ENCODE assay signal across 8 cellular contexts in the genomic region with DNA sequence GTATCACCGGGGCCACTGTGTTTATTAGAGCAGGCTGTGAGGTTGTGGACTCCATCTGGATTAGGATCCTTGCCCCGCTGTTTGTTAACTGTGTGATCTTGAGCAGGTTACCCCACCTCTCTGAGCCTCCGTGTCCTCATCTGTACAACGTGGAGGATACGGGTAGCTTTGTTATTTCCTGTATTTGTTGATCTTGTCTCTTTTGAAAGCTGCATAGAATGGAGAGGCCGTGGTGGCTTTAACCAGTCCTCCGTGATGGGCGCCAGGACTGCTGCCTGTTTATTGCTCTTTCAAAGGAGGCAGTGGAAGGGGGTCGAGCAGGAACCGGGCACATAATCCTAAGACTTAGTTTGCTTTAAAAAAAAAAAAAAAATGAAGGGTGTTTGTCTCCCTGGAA. TPM values are rescaled to one million over a fixed set of nuclear protein-coding genes. Genes with fewer than 3 reads are reported as not detected.
DNase-seq lines count a peak whose midpoint lies in the region; ATAC-seq and TF ChIP-seq lines count a peak whose summit lies in the region.

No MANE protein-coding gene starts in this region.

- H3K4me1 Mint-ChIP-seq in activated CD4-positive, alpha-beta T cell treated with anti-CD3 and anti-CD28 coated beads, Interleukin-2, amount 10 ng/mL, durations not matched to agents 7 days and 5 days = peaks cover 59% of the 10 kb centered on the region
- peaks cover 49% of the 10 kb centered on the region for H3K4me1 Mint-ChIP-seq in activated T-cell treated with anti-CD3 and anti-CD28 coated beads, Interleukin-2, amount 50 U/mL, for 72 hours (ENCODE audit: low read depth)
- H3K4me1 Mint-ChIP-seq in immature natural killer cell = peaks cover 46 to 59% of the 10 kb centered on the region in 2 donors

- POLR2A ChIA-PET in activated CD4-positive, alpha-beta T cell treated with anti-CD3 and anti-CD28 coated beads, Interleukin-2, amount 10 ng/mL, durations not matched to agents 7 days and 5 days (lab: Charles Lee) = no interaction called here

- DNase-seq in activated CD4-positive, alpha-beta T cell treated with anti-CD3 and anti-CD28 coated beads, Interleukin-2, amount 10 ng/mL, durations not matched to agents 7 days and 5 days = peak; percentile 14
- no peak for DNase-seq in activated CD4-positive, alpha-beta T cell treated with anti-CD3 and anti-CD28 coated beads, Interleukin-2, amount 50 U/mL, for 48 hours
- no peak for DNase-seq in activated T-cell treated with anti-CD3 and anti-CD28 coated beads, Interleukin-2, amount 50 U/mL, for 72 hours
- DNase-seq in immature natural killer cell = no peak
- no peak for DNase-seq in testis

- no peak for TF ChIP-seq CTCF in testis (IDR thresholded peaks at IDR 0.05)

- no peaks in the 10 kb centered on the region for H3K36me3 ChIP-seq in testis (ENCODE audit: low read depth, missing control alignments)

- H3K27ac Mint-ChIP-seq in activated CD4-positive, alpha-beta T cell treated with anti-CD3 and anti-CD28 coated beads, Interleukin-2, amount 10 ng/mL, durations not matched to agents 7 days and 5 days = peak overlapping the region; percentile 97
- H3K27ac Mint-ChIP-seq in activated T-cell treated with anti-CD3 and anti-CD28 coated beads, Interleukin-2, amount 50 U/mL, for 72 hours = peak overlapping the region; percentile 100
- H3K27ac Mint-ChIP-seq in immature natural killer cell = peak overlapping the region in 5 of 6 donors; percentile 84 to 97 (median 95)

- peaks cover 3% of the 10 kb centered on the region for H3K9me3 Mint-ChIP-seq in activated CD4-positive, alpha-beta T cell treated with anti-CD3 and anti-CD28 coated beads, Interleukin-2, amount 10 ng/mL, durations not matched to agents 7 days and 5 days
- H3K9me3 Mint-ChIP-seq in activated T-cell treated with anti-CD3 and anti-CD28 coated beads, Interleukin-2, amount 50 U/mL, for 72 hours = no peaks in the 10 kb centered on the region
- no peaks in the 10 kb centered on the region for H3K9me3 Mint-ChIP-seq in immature natural killer cell

- CTCF ChIA-PET in activated CD4-positive, alpha-beta T cell treated with anti-CD3 and anti-CD28 coated beads, Interleukin-2, amount 10 ng/mL, durations not matched to agents 7 days and 5 days (lab: Charles Lee) = interaction anchor here (1.0 to 3.0 kb wide), 8 partner anchors 14 to 141 kb away, joined by 3 to 18 read pairs (median 6); a partner anchor contains a TSS

- intact Hi-C loops in testis (cut with DNase I; ENCODE audit: low total_unique reads) = no loop called here

- 76 to 83% methylated on average over 10 of the region's 10 CpGs for WGBS in testis, 2 donors

- no peaks in the 10 kb centered on the region for H3K27me3 ChIP-seq in testis

- H3K4me3 ChIP-seq in testis = no peak overlapping the region

- H3K36me3 Mint-ChIP-seq in activated CD4-positive, alpha-beta T cell treated with anti-CD3 and anti-CD28 coated beads, Interleukin-2, amount 10 ng/mL, durations not matched to agents 7 days and 5 days (ENCODE audit: low read depth) = peaks cover 18% of the 10 kb centered on the region
- H3K36me3 Mint-ChIP-seq in activated T-cell treated with anti-CD3 and anti-CD28 coated beads, Interleukin-2, amount 50 U/mL, for 72 hours (ENCODE audit: insufficient read depth in 2 of 2) = peaks cover 2 to 6% of the 10 kb centered on the region in 2 donors
- peaks cover 8 to 10% (median 8%) of the 10 kb centered on the region in 3 donors for H3K36me3 Mint-ChIP-seq in immature natural killer cell

- no peaks in the 10 kb centered on the region for H3K27me3 Mint-ChIP-seq in activated CD4-positive, alpha-beta T cell treated with anti-CD3 and anti-CD28 coated beads, Interleukin-2, amount 10 ng/mL, durations not matched to agents 7 days and 5 days
- no peaks in the 10 kb centered on the region for H3K27me3 Mint-ChIP-seq in activated T-cell treated with anti-CD3 and anti-CD28 coated beads, Interleukin-2, amount 50 U/mL, for 72 hours (ENCODE audit: low read depth)
- peaks cover 5 to 13% (median 11%) of the 10 kb centered on the region in 3 donors for H3K27me3 Mint-ChIP-seq in immature natural killer cell (ENCODE audit: low read depth in 3 of 3)

- TF ChIP-seq POLR2A in testis (IDR thresholded peaks at IDR 0.05) = no peak

- peaks cover 5% of the 10 kb centered on the region for H3K4me1 ChIP-seq in testis

- H3K4me3 Mint-ChIP-seq in activated CD4-positive, alpha-beta T cell treated with anti-CD3 and anti-CD28 coated beads, Interleukin-2, amount 10 ng/mL, durations not matched to agents 7 days and 5 days = peak overlapping the region; percentile 61
- H3K4me3 Mint-ChIP-seq in activated T-cell treated with anti-CD3 and anti-CD28 coated beads, Interleukin-2, amount 50 U/mL, for 72 hours = peak overlapping the region; percentile 76 to 78
- peak overlapping the region in 4 of 5 donors; percentile 12 to 63 (median 52) for H3K4me3 Mint-ChIP-seq in immature natural killer cell

- no peak for ATAC-seq in activated T-cell treated with anti-CD3 and anti-CD28 coated beads, Interleukin-2, amount 50 U/mL, for 72 hours (replicated peaks in 1 of 2)
- ATAC-seq in HG03025 (IDR thresholded peaks at IDR 0.05; ENCODE audit: low FRiP score, unreplicated experiment) (no peak), GM21515 (IDR thresholded peaks at IDR 0.05; ENCODE audit: unreplicated experiment) (no peak), HG02588 (IDR thresholded peaks at IDR 0.05; ENCODE audit: unreplicated experiment) (no peak)

- H3K9me3 ChIP-seq in testis = no peaks in the 10 kb centered on the region

- peak overlapping the region; percentile 21 to 55 for H3K27ac ChIP-seq in testis

RNA-seq across cellular contexts. Expression of a gene that starts 22.9 kb away (rescaled TPM):
- total RNA-seq in activated CD4-positive, alpha-beta T cell treated with anti-CD3 and anti-CD28 coated beads, Interleukin-2, amount 10 ng/mL, durations not matched to agents 7 days and 5 days = 10 to 100 TPM in 1 of 2 experiments, 1 to 10 TPM in 1; 7.4 to 10.6 TPM
- 10 to 100 TPM; 13.6 to 26.7 TPM for total RNA-seq in activated T-cell treated with anti-CD3 and anti-CD28 coated beads, Interleukin-2, amount 50 U/mL, for 72 hours
- 10 to 100 TPM; 19.1 to 29.1 (median 24.1) TPM for polyA plus RNA-seq in immature natural killer cell
- total RNA-seq in testis = 10 to 100 TPM in 1 of 2 donors, 1 to 10 TPM in 1; 7.6 to 10.8 TPM
- 5.8 TPM for polyA plus RNA-seq in testis (ENCODE audit: insufficient read depth, low read depth, low replicate concordance)
